Comparison of ENCODE assay signal across 8 cellular contexts in the genomic region with DNA sequence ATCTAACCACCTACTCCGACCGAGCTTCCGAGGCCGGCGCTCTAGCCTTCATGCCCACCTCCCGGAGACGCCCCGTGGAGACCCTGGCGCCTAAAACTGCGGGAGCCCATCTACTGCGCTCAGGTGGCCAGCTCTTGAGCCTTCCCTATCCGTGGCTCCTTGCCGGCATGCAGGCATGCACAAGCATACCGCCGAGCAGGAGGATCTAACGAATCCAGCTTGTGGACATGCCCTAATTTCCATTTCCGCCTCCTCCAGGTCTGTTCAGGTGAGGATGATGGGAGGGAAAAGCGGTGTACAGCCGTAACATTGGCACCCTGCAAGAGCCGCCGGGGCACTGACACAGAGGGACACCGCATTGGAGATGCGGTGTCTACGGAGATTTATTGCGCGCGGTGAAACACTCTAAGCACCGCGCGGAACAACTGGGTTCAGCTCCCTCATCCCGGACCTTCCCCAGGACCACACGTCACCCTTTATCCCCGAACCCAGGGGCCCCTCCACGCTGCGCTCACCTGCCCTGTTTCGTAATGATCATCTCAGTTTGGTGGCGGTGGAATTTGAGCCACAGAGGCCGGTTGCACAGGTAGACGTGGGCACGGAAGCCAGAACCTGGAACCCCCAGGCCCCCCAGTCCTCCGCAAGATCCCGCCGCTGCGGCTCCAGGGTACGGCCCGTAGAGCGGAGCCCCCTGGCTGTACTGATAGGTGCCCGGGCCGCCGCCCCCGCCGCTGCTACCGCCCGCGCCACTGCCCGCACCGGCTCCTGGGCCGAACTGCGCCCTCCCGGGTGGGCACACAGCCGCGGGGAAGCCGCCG. TPM values are rescaled to one million over a fixed set of nuclear protein-coding genes. Genes with fewer than 3 reads are reported as not detected.
DNase-seq lines count a peak whose midpoint lies in the region; ATAC-seq and TF ChIP-seq lines count a peak whose summit lies in the region.

No MANE protein-coding gene starts in this region.

- H3K27me3 Mint-ChIP-seq in natural killer cell (ENCODE audit: low read depth in 2 of 2), result peaks cover 28% of the 10 kb centered on the region in 2 donors

- peak overlapping the region; percentile 100 for H3K4me3 Mint-ChIP-seq in natural killer cell

- intact Hi-C loops in dorsolateral prefrontal cortex (cut with DNase I) (no loop called here), natural killer cell (cut with micrococcal nuclease) (loop anchor here (1.0 to 2.0 kb wide), 3 partner anchors 9 to 572 kb away; no protein-coding TSS in a partner anchor)

- H3K36me3 Mint-ChIP-seq in natural killer cell, result peaks cover 29% of the 10 kb centered on the region

- peak overlapping the region in 1 of 59 donors; percentile 66 for H3K27ac ChIP-seq in dorsolateral prefrontal cortex

- H3K27me3 ChIP-seq in dorsolateral prefrontal cortex, result peaks cover 6 to 100% (median 96%) of the 10 kb centered on the region in 45 donors

- H3K4me1 Mint-ChIP-seq in natural killer cell, result peaks cover 62 to 75% of the 10 kb centered on the region in 2 donors

- peak overlapping the region in 48 of 59 donors; percentile 4 to 62 (median 33) for H3K4me3 ChIP-seq in dorsolateral prefrontal cortex

- peak in 1 of 56 donors; percentile 21 for TF ChIP-seq CTCF in dorsolateral prefrontal cortex (IDR thresholded peaks at IDR 0.05 in 54 of 56, conservative IDR thresholded peaks at IDR 0.05 in 2 of 56; ENCODE audit: low read depth in 1 of 56, partially characterized antibody in 56 of 56)
- TF ChIP-seq CTCF in natural killer cell (IDR thresholded peaks at IDR 0.05), result no peak

- H3K27ac Mint-ChIP-seq in natural killer cell, result peak overlapping the region; percentile 93 to 98

- peak; percentile 12 for DNase-seq in activated CD4-positive, alpha-beta T cell treated with anti-CD3 and anti-CD28 coated beads for 48 hours
- no peak for DNase-seq in activated CD4-positive, alpha-beta T cell treated with anti-CD3 and anti-CD28 coated beads, Interleukin-2, amount 50 U/mL, for 1 hour
- DNase-seq in NCI-H1105 treated with DMSO at 0.1 percent for 48 hours (lab: John Stamatoyannopoulos, UW), result peak; percentile 9
- peak in 1 of 10 donors; percentile 58 for DNase-seq in dorsolateral prefrontal cortex
- peak; percentile 31 for DNase-seq in natural killer cell
- no peak for DNase-seq in superior temporal gyrus (ENCODE audit: extremely low spot score)

- no peaks in the 10 kb centered on the region for H3K9me3 Mint-ChIP-seq in natural killer cell

- ATAC-seq in natural killer cell (peak; percentile 9 to 22 (median 9)), GM18867 (IDR thresholded peaks at IDR 0.05; ENCODE audit: unreplicated experiment) (no peak), HG02642 (IDR thresholded peaks at IDR 0.05; ENCODE audit: poor library complexity, unreplicated experiment) (no peak)

RNA-seq across cellular contexts. Expression of a gene that starts 1.0 kb away (rescaled TPM):
- total RNA-seq in dorsolateral prefrontal cortex (under 1 TPM in 24 of 120 experiments, not detected in 96; 0.13 to 0.47 (median 0.25) TPM), natural killer cell (10 to 100 TPM; 30.3 to 64.0 (median 32.2) TPM)

Comparison
In these comparisons a context has a peak if more than half of its experiments do, and no peak if none do; other contexts are left out.
1. DNase-seq: peak in activated CD4-positive, alpha-beta T cell treated with anti-CD3 and anti-CD28 coated beads for 48 hours (single experiment), NCI-H1105 treated with DMSO at 0.1 percent for 48 hours (single experiment) and natural killer cell (single experiment); none in activated CD4-positive, alpha-beta T cell treated with anti-CD3 and anti-CD28 coated beads, Interleukin-2, amount 50 U/mL, for 1 hour (single experiment) and superior temporal gyrus (single experiment).
2. ATAC-seq: peak in natural killer cell (3 of 3); none in GM18867 (single experiment) and HG02642 (single experiment).
3. RNA of a gene that starts 1.0 kb away (total RNA-seq): 30.3 to 64.0 TPM in natural killer cell; 0.13 to 0.47 TPM in dorsolateral prefrontal cortex; every median in the first group is over 10 times any median in the second.